ENCODE assay signal across 8 cellular contexts in genomic region chr18:12377556-12378553, GRCh38. TPM values are rescaled to one million over a fixed set of nuclear protein-coding genes. Genes with fewer than 3 reads are reported as not detected.
DNase-seq lines count a peak whose midpoint lies in the region; ATAC-seq, FAIRE-seq and TF ChIP-seq lines count a peak whose summit lies in the region.

No MANE protein-coding gene starts in this region.

- H3K27ac Mint-ChIP-seq in activated T-helper 2 cell treated with anti-CD3 and anti-CD28 coated beads, Interferon-gamma antibody, Interleukin-2, Interleukin-4, amounts not matched to agents 10 μg/mL and 5 μg/mL and 100 μg/mL, durations not matched to agents 14 hours and 24 hours and 36 hours: peak overlapping the region; percentile 81

- intact Hi-C loops in activated T-helper 2 cell treated with anti-CD3 and anti-CD28 coated beads, Interferon-gamma antibody, Interleukin-2, Interleukin-4, amounts not matched to agents 10 μg/mL and 5 μg/mL and 100 μg/mL, durations not matched to agents 14 hours and 24 hours and 36 hours (cut with micrococcal nuclease): loop anchor here (1.0 to 5.0 kb wide), 7 partner anchors 29 to 613 kb away; partner anchors contain the start of genes CEP192, IMPA2, PRELID3A and PSMG2
- intact Hi-C loops in kidney (cut with DNase I) (no loop called here), tibial artery (cut with DNase I; ENCODE audit: low total_unique reads) (loop anchor here (10.0 kb wide), 1 partner anchor 63 kb away; no protein-coding TSS in a partner anchor)

- H3K36me3 ChIP-seq in HUES6 (ENCODE audit: control insufficient read depth, insufficient read depth, low read length) (no peaks in the 10 kb centered on the region), kidney (ENCODE audit: control insufficient read depth in 1 of 2, insufficient read depth in 2 of 2, low read length in 2 of 2) (peaks cover 0 to 6% of the 10 kb centered on the region in 2 donors), tibial artery (no peaks in the 10 kb centered on the region)

- peak; percentile 64 for ATAC-seq in GM21381 (IDR thresholded peaks at IDR 0.05; ENCODE audit: unreplicated experiment)

- H3K9me3 ChIP-seq in HUES6 (ENCODE audit: control insufficient read depth, insufficient read depth, low read depth, low read length): no peaks in the 10 kb centered on the region
- H3K9me3 ChIP-seq in kidney (ENCODE audit: control insufficient read depth in 1 of 2, low read length in 2 of 2): no peaks in the 10 kb centered on the region
- H3K9me3 ChIP-seq in tibial artery: no peaks in the 10 kb centered on the region

- no peak for DNase-seq in activated T-helper 2 cell treated with anti-CD3 and anti-CD28 coated beads, Interferon-gamma antibody, Interleukin-2, Interleukin-4, amounts not matched to agents 10 μg/mL and 5 μg/mL and 100 μg/mL, durations not matched to agents 14 hours and 24 hours and 36 hours (ENCODE audit: low spot score)
- no peak for DNase-seq in kidney
- no peak for DNase-seq in tibial artery
- DNase-seq in cerebellar nuclear complex (lab: John Stamatoyannopoulos, UW): no peak
- DNase-seq in ecto neural progenitor cell (ENCODE audit: low spot score): no peak

- H3K9ac ChIP-seq in HUES6 (ENCODE audit: low read length) (peak overlapping the region; percentile 87), kidney (ENCODE audit: low read length in 2 of 2) (peak overlapping the region; percentile 50 to 87)

- H3K4me1 Mint-ChIP-seq in activated T-helper 2 cell treated with anti-CD3 and anti-CD28 coated beads, Interferon-gamma antibody, Interleukin-2, Interleukin-4, amounts not matched to agents 10 μg/mL and 5 μg/mL and 100 μg/mL, durations not matched to agents 14 hours and 24 hours and 36 hours (ENCODE audit: low read depth): peaks cover 30% of the 10 kb centered on the region

- H3K27me3 ChIP-seq in HUES6 (ENCODE audit: control insufficient read depth, insufficient read depth, low read length) (no peaks in the 10 kb centered on the region), tibial artery (no peaks in the 10 kb centered on the region)

- peak overlapping the region; percentile 77 for H3K27ac ChIP-seq in HUES6 (ENCODE audit: low read depth, low read length)
- peak overlapping the region; percentile 43 to 73 for H3K27ac ChIP-seq in kidney (ENCODE audit: low read depth in 2 of 2, low read length in 2 of 2)
- H3K27ac ChIP-seq in tibial artery: peak overlapping the region; percentile 73 to 80

- H3K27me3 Mint-ChIP-seq in activated T-helper 2 cell treated with anti-CD3 and anti-CD28 coated beads, Interferon-gamma antibody, Interleukin-2, Interleukin-4, amounts not matched to agents 10 μg/mL and 5 μg/mL and 100 μg/mL, durations not matched to agents 14 hours and 24 hours and 36 hours (ENCODE audit: low read depth): peaks cover 9% of the 10 kb centered on the region

- no peaks in the 10 kb centered on the region for H3K9me3 Mint-ChIP-seq in activated T-helper 2 cell treated with anti-CD3 and anti-CD28 coated beads, Interferon-gamma antibody, Interleukin-2, Interleukin-4, amounts not matched to agents 10 μg/mL and 5 μg/mL and 100 μg/mL, durations not matched to agents 14 hours and 24 hours and 36 hours

- H3K4me1 ChIP-seq in HUES6 (ENCODE audit: control insufficient read depth, insufficient read depth, low read length) (peaks cover 25% of the 10 kb centered on the region; the same call in 1 of the 2 replicates), kidney (ENCODE audit: control insufficient read depth in 1 of 2, insufficient read depth in 1 of 2, low read depth in 1 of 2, low read length in 2 of 2) (peaks cover 0 to 13% of the 10 kb centered on the region in 2 donors), tibial artery (peaks cover 0 to 37% (median 28%) of the 10 kb centered on the region in 4 donors)

- H3K4me3 Mint-ChIP-seq in activated T-helper 2 cell treated with anti-CD3 and anti-CD28 coated beads, Interferon-gamma antibody, Interleukin-2, Interleukin-4, amounts not matched to agents 10 μg/mL and 5 μg/mL and 100 μg/mL, durations not matched to agents 14 hours and 24 hours and 36 hours (ENCODE audit: low read depth): peak overlapping the region; percentile 91

- no peak for TF ChIP-seq CTCF in kidney (IDR thresholded peaks at IDR 0.05; ENCODE audit: borderline replicate concordance, extremely low read depth, insufficient read depth)
- TF ChIP-seq CTCF in tibial artery (IDR thresholded peaks at IDR 0.05): peak in 1 of 2 experiments; percentile 54

- FAIRE-seq in kidney (lab: Jason Lieb, UNC): no peak

- peak overlapping the region; percentile 93 for H3K4me3 ChIP-seq in GM08714 (ENCODE audit: low read length)
- H3K4me3 ChIP-seq in HUES6 (ENCODE audit: low read depth, low read length): peak overlapping the region; percentile 75
- H3K4me3 ChIP-seq in kidney (ENCODE audit: low read length in 2 of 2): peak overlapping the region; percentile 73 to 85
- H3K4me3 ChIP-seq in tibial artery: peak overlapping the region; percentile 76 to 83

- H3K36me3 Mint-ChIP-seq in activated T-helper 2 cell treated with anti-CD3 and anti-CD28 coated beads, Interferon-gamma antibody, Interleukin-2, Interleukin-4, amounts not matched to agents 10 μg/mL and 5 μg/mL and 100 μg/mL, durations not matched to agents 14 hours and 24 hours and 36 hours (ENCODE audit: low read depth): peaks cover 11% of the 10 kb centered on the region

RNA-seq across cellular contexts. Expression of gene AFG3L2, which starts 0.8 kb away (rescaled TPM):
- 61.8 and 65.1 TPM in 2 replicates for total RNA-seq in activated T-helper 2 cell treated with anti-CD3 and anti-CD28 coated beads, Interferon-gamma antibody, Interleukin-2, Interleukin-4, amounts not matched to agents 10 μg/mL and 5 μg/mL and 100 μg/mL, durations not matched to agents 14 hours and 24 hours and 36 hours
- 55.9 TPM for total RNA-seq in kidney
- 62.7 TPM for polyA plus RNA-seq in kidney (ENCODE audit: insufficient read depth, low read depth, low replicate concordance)

RNA-seq across cellular contexts. Expression of gene PRELID3A, which starts 29.9 kb away (rescaled TPM):
- 6.7 and 8.7 TPM in 2 replicates for total RNA-seq in activated T-helper 2 cell treated with anti-CD3 and anti-CD28 coated beads, Interferon-gamma antibody, Interleukin-2, Interleukin-4, amounts not matched to agents 10 μg/mL and 5 μg/mL and 100 μg/mL, durations not matched to agents 14 hours and 24 hours and 36 hours
- 2.7 TPM for total RNA-seq in kidney
- 0.80 TPM for polyA plus RNA-seq in kidney (ENCODE audit: insufficient read depth, low read depth, low replicate concordance)
